20 cellular contexts compared by ENCODE assay signal in genomic region chr2:28796620-28797019, GRCh38.
"Had no signal": no experiment of that assay in that cellular context is flagged by ENCODE, and none has a peak within 500 bp of the region (broad histone marks: within the 10 kb centered on the region; RNA-seq: fewer than 3 reads in every experiment).

No MANE protein-coding gene starts in this region.

- H3K27me3 Mint-ChIP-seq: activated naive CD8-positive, alpha-beta T cell treated with anti-CD3 and anti-CD28 coated beads, Interleukin-2, amount 10 ng/mL, durations not matched to agents 7 days and 5 days; stimulated activated naive CD8-positive, alpha-beta T cell treated with anti-CD3 and anti-CD28 coated beads, Interleukin-15, amount 100 ng/mL, for 72 hours had no signal

- H3K9me3 ChIP-seq: lower lobe of right lung, suprapubic skin, transverse colon had no signal

- H3K4me1 Mint-ChIP-seq: endodermal cell, nephron had no signal

- H3K4me3 ChIP-seq: cardiac muscle cell, dorsolateral prefrontal cortex, lower lobe of right lung, SJCRH30, suprapubic skin, transverse colon had no signal

- H3K27me3 ChIP-seq: cardiac muscle cell, dorsolateral prefrontal cortex, foreskin keratinocyte, SJCRH30, suprapubic skin, transverse colon had no signal

- H3K27ac ChIP-seq: cardiac muscle cell, epithelial cell of prostate, foreskin keratinocyte, lower lobe of right lung, SJCRH30, suprapubic skin, transverse colon had no signal

- H3K9me3 Mint-ChIP-seq: stimulated activated naive CD8-positive, alpha-beta T cell treated with anti-CD3 and anti-CD28 coated beads, Interleukin-15, amount 100 ng/mL, for 72 hours had no signal

- H3K27ac Mint-ChIP-seq: activated naive CD8-positive, alpha-beta T cell treated with anti-CD3 and anti-CD28 coated beads, Interleukin-2, amount 10 ng/mL, durations not matched to agents 7 days and 5 days; endodermal cell; nephron; stimulated activated naive CD8-positive, alpha-beta T cell treated with anti-CD3 and anti-CD28 coated beads, Interleukin-15, amount 100 ng/mL, for 72 hours had no signal

- DNase-seq: activated CD4-positive, alpha-beta T cell treated with anti-CD3 and anti-CD28 coated beads, Interleukin-2, amount 50 U/mL, for 4 hours; activated CD4-positive, CD25-positive, alpha-beta regulatory T cell treated with anti-CD3 and anti-CD28 coated beads, Interleukin-2, amount 50 U/mL, for 72 hours; activated effector memory CD4-positive, alpha-beta T cell treated with Interleukin-2 at 50 U/mL for 16 hours; activated naive CD8-positive, alpha-beta T cell treated with anti-CD3 and anti-CD28 coated beads, Interleukin-2, amount 10 ng/mL, durations not matched to agents 7 days and 5 days; activated T-cell treated with anti-CD3 and anti-CD28 coated beads, Interleukin-2, amount 50 U/mL, for 4 hours; amygdala; dorsolateral prefrontal cortex; endodermal cell; foreskin keratinocyte; hippocampal formation; left cardiac atrium; lower lobe of right lung; nucleus accumbens; SJCRH30; stimulated activated naive CD8-positive, alpha-beta T cell treated with anti-CD3 and anti-CD28 coated beads, Interleukin-15, amount 100 ng/mL, for 72 hours; transverse colon had no signal

- H3K4me3 Mint-ChIP-seq: activated naive CD8-positive, alpha-beta T cell treated with anti-CD3 and anti-CD28 coated beads, Interleukin-2, amount 10 ng/mL, durations not matched to agents 7 days and 5 days; activated T-cell treated with anti-CD3 and anti-CD28 coated beads, Interleukin-2, amount 50 U/mL, for 4 hours; endodermal cell; nephron; stimulated activated naive CD8-positive, alpha-beta T cell treated with anti-CD3 and anti-CD28 coated beads, Interleukin-15, amount 100 ng/mL, for 72 hours had no signal

- ATAC-seq: activated T-cell treated with anti-CD3 and anti-CD28 coated beads, Interleukin-2, amount 50 U/mL, for 4 hours; foreskin keratinocyte; lower lobe of right lung; stimulated activated naive CD8-positive, alpha-beta T cell treated with anti-CD3 and anti-CD28 coated beads, Interleukin-15, amount 100 ng/mL, for 72 hours had no signal

- H3K4me1 ChIP-seq: lower lobe of right lung, SJCRH30, transverse colon had no signal
